Comparison of ENCODE assay signal across 36 cellular contexts in genomic region chr20:62779417-62779685, GRCh38. TPM values are rescaled to one million over a fixed set of nuclear protein-coding genes. Genes with fewer than 3 reads are reported as not detected.
"Had no signal": no experiment of that assay in that cellular context is flagged by ENCODE, and none has a peak within 500 bp of the region (broad histone marks: within the 10 kb centered on the region; RNA-seq: fewer than 3 reads in every experiment).

No MANE protein-coding gene starts in this region.

- DNase-seq: activated CD4-positive, alpha-beta memory T cell treated with anti-CD3 and anti-CD28 coated beads, Interleukin-2, amount 10 ng/mL, durations not matched to agents 7 days and 5 days; activated CD4-positive, alpha-beta T cell treated with anti-CD3 and anti-CD28 coated beads for 36 hours; activated CD4-positive, alpha-beta T cell treated with anti-CD3 and anti-CD28 coated beads, Interleukin-2, amount 10 ng/mL, durations not matched to agents 7 days and 5 days; activated CD4-positive, alpha-beta T cell treated with anti-CD3 and anti-CD28 coated beads, Interleukin-2, amount 50 U/mL, for 4 hours; activated CD4-positive, CD25-positive, alpha-beta regulatory T cell; activated CD4-positive, CD25-positive, alpha-beta regulatory T cell treated with anti-CD3 and anti-CD28 coated beads, Interleukin-2, amount 50 U/mL, for 72 hours; activated CD8-positive, alpha-beta memory T cell treated with anti-CD3 and anti-CD28 coated beads, Interleukin-2, amount 50 U/mL, for 48 hours; activated effector memory CD4-positive, alpha-beta T cell treated with Interleukin-2 at 50 U/mL for 16 hours; activated gamma-delta T cell treated with Interleukin-2 at 50 U/mL for 16 hours; activated naive CD4-positive, alpha-beta T cell treated with anti-CD3 and anti-CD28 coated beads, Interleukin-2, amount 50 U/mL, for 16 hours; activated naive CD4-positive, alpha-beta T cell treated with Interleukin-2 at 50 U/mL for 16 hours; activated T-cell treated with anti-CD3 and anti-CD28 coated beads for 4 hours; activated T-cell treated with anti-CD3 and anti-CD28 coated beads, Interleukin-2, amount 50 U/mL, for 24 hours; activated T-cell treated with anti-CD3 and anti-CD28 coated beads, Interleukin-2, amount 50 U/mL, for 72 hours; amniotic stem cell; anterior cingulate cortex; brain microvascular endothelial cell; cortex of kidney; dermis blood vessel endothelial cell; effector CD4-positive, alpha-beta T cell; effector memory CD8-positive, alpha-beta T cell; erythroblast; foreskin keratinocyte; gastrocnemius medialis; glutamatergic neuron; heart left ventricle; T-helper 1 cell; T-helper 17 cell; T1000 had no signal

- H3K4me3 Mint-ChIP-seq: activated CD4-positive, alpha-beta memory T cell treated with anti-CD3 and anti-CD28 coated beads, Interleukin-2, amount 10 ng/mL, durations not matched to agents 7 days and 5 days; activated CD4-positive, alpha-beta T cell treated with anti-CD3 and anti-CD28 coated beads for 36 hours; activated CD4-positive, alpha-beta T cell treated with anti-CD3 and anti-CD28 coated beads, Interleukin-2, amount 10 ng/mL, durations not matched to agents 7 days and 5 days; activated naive CD8-positive, alpha-beta T cell; activated T-cell treated with anti-CD3 and anti-CD28 coated beads, Interleukin-2, amount 50 U/mL, for 24 hours; activated T-cell treated with anti-CD3 and anti-CD28 coated beads, Interleukin-2, amount 50 U/mL, for 72 hours; central memory CD8-positive, alpha-beta T cell; effector memory CD8-positive, alpha-beta T cell; T-helper 17 cell; T-helper 2 cell treated with Interferon-gamma antibody and Interleukin-4, amounts not matched to agents 5 μg/mL and 100 μg/mL, for 36 hours had no signal

- FAIRE-seq: astrocyte, bronchial epithelial cell, colon had no signal

- H3K9me3 ChIP-seq: esophagus muscularis mucosa, gastrocnemius medialis, heart left ventricle had no signal

- H3K36me3 Mint-ChIP-seq: activated naive CD8-positive, alpha-beta T cell had no signal

- H3K27ac Mint-ChIP-seq: activated CD4-positive, alpha-beta memory T cell treated with anti-CD3 and anti-CD28 coated beads, Interleukin-2, amount 10 ng/mL, durations not matched to agents 7 days and 5 days; activated CD4-positive, alpha-beta T cell treated with anti-CD3 and anti-CD28 coated beads for 36 hours; activated naive CD8-positive, alpha-beta T cell; activated T-cell treated with anti-CD3 and anti-CD28 coated beads, Interleukin-2, amount 50 U/mL, for 24 hours; activated T-cell treated with anti-CD3 and anti-CD28 coated beads, Interleukin-2, amount 50 U/mL, for 72 hours; T-helper 2 cell treated with Interferon-gamma antibody and Interleukin-4, amounts not matched to agents 5 μg/mL and 100 μg/mL, for 36 hours had no signal

- H3K9me3 Mint-ChIP-seq: activated CD4-positive, alpha-beta T cell treated with anti-CD3 and anti-CD28 coated beads, Interleukin-2, amount 10 ng/mL, durations not matched to agents 7 days and 5 days; activated T-cell treated with anti-CD3 and anti-CD28 coated beads, Interleukin-2, amount 50 U/mL, for 24 hours; central memory CD8-positive, alpha-beta T cell; effector memory CD8-positive, alpha-beta T cell; T-helper 2 cell treated with Interferon-gamma antibody and Interleukin-4, amounts not matched to agents 5 μg/mL and 100 μg/mL, for 36 hours had no signal

- H3K27me3 ChIP-seq: brain microvascular endothelial cell, foreskin keratinocyte had no signal

- ATAC-seq: activated CD4-positive, alpha-beta T cell treated with anti-CD3 and anti-CD28 coated beads for 36 hours; activated T-cell treated with anti-CD3 and anti-CD28 coated beads, Interleukin-2, amount 50 U/mL, for 72 hours; effector memory CD8-positive, alpha-beta T cell; foreskin keratinocyte; gastrocnemius medialis; heart left ventricle; T-helper 17 cell had no signal

- H3K36me3 ChIP-seq: brain microvascular endothelial cell, esophagus muscularis mucosa, gastrocnemius medialis, heart left ventricle had no signal

- H3K27me3 Mint-ChIP-seq: activated CD4-positive, alpha-beta memory T cell treated with anti-CD3 and anti-CD28 coated beads, Interleukin-2, amount 10 ng/mL, durations not matched to agents 7 days and 5 days; activated CD4-positive, alpha-beta T cell treated with anti-CD3 and anti-CD28 coated beads for 36 hours; activated CD4-positive, alpha-beta T cell treated with anti-CD3 and anti-CD28 coated beads, Interleukin-2, amount 10 ng/mL, durations not matched to agents 7 days and 5 days; activated naive CD8-positive, alpha-beta T cell; activated T-cell treated with anti-CD3 and anti-CD28 coated beads, Interleukin-2, amount 50 U/mL, for 24 hours; central memory CD8-positive, alpha-beta T cell; effector memory CD8-positive, alpha-beta T cell; T-helper 17 cell had no signal

- H3K4me3 ChIP-seq: esophagus muscularis mucosa, gastrocnemius medialis, heart left ventricle had no signal

- H3K27ac ChIP-seq: brain microvascular endothelial cell, esophagus muscularis mucosa, foreskin keratinocyte, gastrocnemius medialis, heart left ventricle had no signal

RNA-seq across cellular contexts. Expression of gene COL9A3, which starts 37.5 kb away (rescaled TPM):
- total RNA-seq: activated CD4-positive, alpha-beta memory T cell treated with anti-CD3 and anti-CD28 coated beads, Interleukin-2, amount 10 ng/mL, durations not matched to agents 7 days and 5 days; activated CD4-positive, alpha-beta T cell treated with anti-CD3 and anti-CD28 coated beads for 36 hours; activated CD4-positive, alpha-beta T cell treated with anti-CD3 and anti-CD28 coated beads, Interleukin-2, amount 10 ng/mL, durations not matched to agents 7 days and 5 days; bronchial epithelial cell; T-helper 17 cell had no signal
